Comparison of ENCODE assay signal across 8 cellular contexts in genomic region chr1:3491291-3492246, GRCh38. TPM values are rescaled to one million over a fixed set of nuclear protein-coding genes. Genes with fewer than 3 reads are reported as not detected.
DNase-seq lines count a peak whose midpoint lies in the region; ATAC-seq lines count a peak whose summit lies in the region.

No MANE protein-coding gene starts in this region.

- no CpG with 5 or more reads among the region's 41 CpGs for WGBS in mesendoderm (ENCODE audit: extremely low coverage, insufficient coverage, low lambda C conversion rate)

- no peaks in the 10 kb centered on the region for H3K27me3 ChIP-seq in effector memory CD4-positive, alpha-beta T cell (replicated peaks; ENCODE audit: control insufficient read depth, insufficient read depth, low read length, poor library complexity, severe bottlenecking)
- no peaks in the 10 kb centered on the region for H3K27me3 ChIP-seq in mesendoderm (ENCODE audit: insufficient read depth, low read length, poor library complexity)

- no peak overlapping the region for H3K4me3 ChIP-seq in effector memory CD4-positive, alpha-beta T cell (ENCODE audit: insufficient read depth, low read depth, low read length, poor library complexity, severe bottlenecking)
- no peak overlapping the region for H3K4me3 ChIP-seq in mesendoderm (ENCODE audit: low read length)

- H3K4me1 ChIP-seq in effector memory CD4-positive, alpha-beta T cell (ENCODE audit: control insufficient read depth, insufficient read depth, low read length, poor library complexity, severe bottlenecking), result no peaks in the 10 kb centered on the region
- no peaks in the 10 kb centered on the region for H3K4me1 ChIP-seq in mesendoderm (ENCODE audit: control insufficient read depth, low read depth, low read length)

- H2BK120ac ChIP-seq in mesendoderm (ENCODE audit: low read depth, low read length), result no peak overlapping the region

- no peak overlapping the region for H3K23ac ChIP-seq in mesendoderm (ENCODE audit: low read length)

- no peak overlapping the region for H2BK5ac ChIP-seq in mesendoderm (ENCODE audit: low read length)

- peak overlapping the region; percentile 35 for H3K4me2 ChIP-seq in mesendoderm (ENCODE audit: low read length)

- H3K79me2 ChIP-seq in mesendoderm (ENCODE audit: control insufficient read depth, insufficient read depth, low read length), result no peaks in the 10 kb centered on the region

- H3K79me1 ChIP-seq in mesendoderm (ENCODE audit: low read length), result no peaks in the 10 kb centered on the region

- peaks cover 6% of the 10 kb centered on the region for H3K9me3 ChIP-seq in effector memory CD4-positive, alpha-beta T cell (ENCODE audit: control insufficient read depth, low read length)

- no peak overlapping the region for H2AK5ac ChIP-seq in mesendoderm (ENCODE audit: low read length)

- no peak overlapping the region for H4K5ac ChIP-seq in mesendoderm (ENCODE audit: low read length)

- H3K56ac ChIP-seq in mesendoderm (ENCODE audit: low read length), result no peak overlapping the region

- H2BK15ac ChIP-seq in mesendoderm (replicated peaks; ENCODE audit: low read depth), result no peak overlapping the region

- no peak overlapping the region for H3K9ac ChIP-seq in mesendoderm (ENCODE audit: low read length)

- DNase-seq in DMS53 (lab: John Stamatoyannopoulos, UW) (peak; percentile 71), HCEC 1CT (peak; percentile 15), NCI-H446 (lab: John Stamatoyannopoulos, UW) (peak; percentile 19 to 69), mesendoderm (peak; percentile 66)
- peak; percentile 54 to 80 for DNase-seq in activated CD8-positive, alpha-beta memory T cell treated with anti-CD3 and anti-CD28 coated beads for 1 hour (ENCODE audit: extremely low read depth in 1 of 2, low read depth in 1 of 2)
- peak; percentile 66 to 76 (median 72) for DNase-seq in effector memory CD4-positive, alpha-beta T cell
- DNase-seq in stimulated activated CD8-positive, alpha-beta memory T cell treated with anti-CD3 and anti-CD28 coated beads, Interleukin-2, amount 100 ng/mL, for 1 hour (ENCODE audit: low read depth in 2 of 2), result peak; percentile 68 to 74

- H3K27ac ChIP-seq in effector memory CD4-positive, alpha-beta T cell (ENCODE audit: insufficient read depth, low read length, poor library complexity, severe bottlenecking), result no peak overlapping the region
- H3K27ac ChIP-seq in mesendoderm (ENCODE audit: low read depth, low read length), result no peak overlapping the region

- ATAC-seq in GM21576 (IDR thresholded peaks at IDR 0.05; ENCODE audit: unreplicated experiment), result no peak

- H4K8ac ChIP-seq in mesendoderm (ENCODE audit: low read depth, low read length), result no peak overlapping the region

- no peak overlapping the region for H3K18ac ChIP-seq in mesendoderm (ENCODE audit: low read length)

- H3K4ac ChIP-seq in mesendoderm (ENCODE audit: low read depth, low read length), result no peak overlapping the region

- H3K36me3 ChIP-seq in effector memory CD4-positive, alpha-beta T cell (ENCODE audit: control insufficient read depth, insufficient read depth, low read length), result peaks cover 5% of the 10 kb centered on the region
- H3K36me3 ChIP-seq in mesendoderm (ENCODE audit: control insufficient read depth, insufficient read depth, low read length), result no peaks in the 10 kb centered on the region

RNA-seq across cellular contexts. Expression of gene ARHGEF16, which starts 37.1 kb away (rescaled TPM):
- 8.4 TPM for polyA plus RNA-seq in mesendoderm (2013, experiment 1 of 2)
- 8.1 TPM for polyA plus RNA-seq in mesendoderm (2013, experiment 2 of 2)

Comparison
In these comparisons a context has a peak if more than half of its experiments do, and no peak if none do; other contexts are left out.
1. DNase-seq: peak in every context shown above with its lines; median percentile 72 in effector memory CD4-positive, alpha-beta T cell; 71 in DMS53; 71 in stimulated activated CD8-positive, alpha-beta memory T cell treated with anti-CD3 and anti-CD28 coated beads, Interleukin-2, amount 100 ng/mL, for 1 hour; 67 in activated CD8-positive, alpha-beta memory T cell treated with anti-CD3 and anti-CD28 coated beads for 1 hour; 66 in mesendoderm; 44 in NCI-H446; 15 in HCEC 1CT.